In genomic region chr4:189143255-189143654, GRCh38 we compare ENCODE assay signal across 16 cellular contexts.
DNase-seq lines count a peak whose midpoint lies in the region; ATAC-seq and TF ChIP-seq lines count a peak whose summit lies in the region.
"Had no signal": no experiment of that assay in that cellular context is flagged by ENCODE, and none has a peak within 500 bp of the region (broad histone marks: within the 10 kb centered on the region; RNA-seq: fewer than 3 reads in every experiment).

No MANE protein-coding gene starts in this region.

- TF ChIP-seq CTCF in chondrocyte (IDR thresholded peaks at IDR 0.05): no peak

- H3K27ac Mint-ChIP-seq in chondrocyte (ENCODE audit: unreplicated experiment): no peak overlapping the region
- H3K27ac Mint-ChIP-seq: activated CD8-positive, alpha-beta T cell treated with anti-CD3 and anti-CD28 coated beads for 36 hours; activated T-helper 2 cell treated with anti-CD3 and anti-CD28 coated beads, Interferon-gamma antibody, Interleukin-2, Interleukin-4, amounts not matched to agents 10 μg/mL and 5 μg/mL and 100 μg/mL, durations not matched to agents 14 hours and 24 hours and 36 hours had no signal

- H3K9me3 Mint-ChIP-seq in chondrocyte (ENCODE audit: low read depth): no peaks in the 10 kb centered on the region

- no peak for ATAC-seq in HG03460 (IDR thresholded peaks at IDR 0.05; ENCODE audit: unreplicated experiment)
- ATAC-seq: activated CD8-positive, alpha-beta T cell treated with anti-CD3 and anti-CD28 coated beads for 36 hours; sciatic nerve had no signal

- no peaks in the 10 kb centered on the region for H3K4me1 Mint-ChIP-seq in chondrocyte (ENCODE audit: low read depth)

- no peak overlapping the region for H3K4me3 Mint-ChIP-seq in chondrocyte (ENCODE audit: unreplicated experiment)
- H3K4me3 Mint-ChIP-seq: activated CD8-positive, alpha-beta T cell treated with anti-CD3 and anti-CD28 coated beads for 36 hours had no signal

- no peaks in the 10 kb centered on the region for H3K36me3 Mint-ChIP-seq in chondrocyte (ENCODE audit: low read depth)

- DNase-seq in ELR (ENCODE audit: low read depth) (peak; percentile 60), LoVo (ENCODE audit: low spot score) (peak; percentile 69), amniotic stem cell (lab: John Stamatoyannopoulos, UW) (peak; percentile 4), mucosa of gallbladder (ENCODE audit: low spot score) (peak; percentile 37), T-helper 9 cell (no peak), chondrocyte (ENCODE audit: low spot score) (no peak)
- no peak for DNase-seq in activated CD8-positive, alpha-beta memory T cell treated with anti-CD3 and anti-CD28 coated beads, Interleukin-2, amount 50 U/mL, for 4 hours
- DNase-seq: activated CD8-positive, alpha-beta T cell treated with anti-CD3 and anti-CD28 coated beads for 36 hours; H7; midbrain; NCI-H446; stimulated activated CD4-positive, alpha-beta T cell treated with anti-CD3 and anti-CD28 coated beads, Interleukin-2, amount 100 ng/mL, for 24 hours; substantia nigra had no signal

- peaks cover 6% of the 10 kb centered on the region for H3K27me3 Mint-ChIP-seq in chondrocyte (ENCODE audit: low read depth)
- H3K27me3 Mint-ChIP-seq: activated CD8-positive, alpha-beta T cell treated with anti-CD3 and anti-CD28 coated beads for 36 hours had no signal

Comparison
In these comparisons a context has a peak if more than half of its experiments do, and no peak if none do; other contexts are left out.
1. DNase-seq: peak in ELR (single experiment), LoVo (single experiment), amniotic stem cell (single experiment) and mucosa of gallbladder (single experiment); none in T-helper 9 cell (single experiment), activated CD8-positive, alpha-beta memory T cell treated with anti-CD3 and anti-CD28 coated beads, Interleukin-2, amount 50 U/mL, for 4 hours (single experiment) and chondrocyte (single experiment).